Comparison of ENCODE assay signal across 10 cellular contexts in the genomic region with DNA sequence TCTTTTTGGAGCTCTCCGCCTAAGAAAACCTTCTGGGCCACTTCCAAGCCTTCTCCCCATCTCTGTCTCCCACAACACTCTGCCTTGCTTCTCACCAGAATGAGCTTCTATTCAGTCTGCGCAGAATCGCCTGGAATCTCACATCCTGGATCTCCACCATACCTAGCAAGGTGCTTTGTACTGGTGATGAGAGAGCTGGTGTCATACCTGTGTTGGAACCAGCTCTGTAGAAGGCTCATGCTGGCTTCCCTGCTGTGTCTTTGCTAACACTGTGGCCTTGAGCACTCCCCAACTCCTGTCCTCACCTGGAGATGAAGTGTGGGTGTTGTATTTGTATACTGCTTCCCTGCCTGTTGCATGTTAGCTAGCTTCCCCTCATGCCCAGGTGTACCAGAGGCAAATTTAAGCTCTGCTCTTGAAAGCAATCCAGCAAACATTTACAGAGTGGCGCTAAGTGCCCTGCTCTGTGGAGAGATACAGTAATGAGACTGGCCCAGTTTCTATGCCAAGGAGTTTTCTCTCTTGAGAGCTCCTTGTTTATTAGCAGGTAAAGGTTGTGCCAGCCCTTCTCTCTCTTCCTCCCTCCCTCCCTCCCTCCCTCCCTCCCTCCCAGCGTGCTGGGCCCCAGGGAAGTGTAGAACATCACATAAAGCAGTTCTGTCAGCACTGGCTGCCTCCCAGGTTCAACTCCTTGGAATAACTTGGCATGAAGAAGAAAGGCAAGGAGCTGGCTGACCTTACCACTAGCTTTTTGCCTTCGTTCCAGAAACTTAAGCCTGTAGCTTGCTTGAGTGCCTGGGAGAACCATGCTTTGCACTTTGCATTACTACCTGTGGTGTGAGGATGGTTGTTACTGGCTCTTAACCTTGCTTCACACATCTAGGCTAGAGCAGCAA. TPM values are rescaled to one million over a fixed set of nuclear protein-coding genes. Genes with fewer than 3 reads are reported as not detected.
DNase-seq lines count a peak whose midpoint lies in the region; ATAC-seq and TF ChIP-seq lines count a peak whose summit lies in the region.
"Had no signal": no experiment of that assay in that cellular context is flagged by ENCODE, and none has a peak within 500 bp of the region (broad histone marks: within the 10 kb centered on the region; RNA-seq: fewer than 3 reads in every experiment).

No MANE protein-coding gene starts in this region.

- H2BK12ac ChIP-seq in H9 (ENCODE audit: insufficient read length, low read depth, low read length), result no peak overlapping the region

- no peaks in the 10 kb centered on the region for H3K23me2 ChIP-seq in H9 (ENCODE audit: insufficient read length, low read depth, low read length, poor library complexity, severe bottlenecking)

- H3K4me1 ChIP-seq in H9 (ENCODE audit: insufficient read depth, low read length), result peaks cover 31% of the 10 kb centered on the region; the same call in 1 of the 2 replicates
- no peaks in the 10 kb centered on the region for H3K4me1 ChIP-seq in fibroblast of lung (ENCODE audit: control insufficient read depth, extremely low read depth, insufficient read depth, low read length)

- H3K36me3 Mint-ChIP-seq in H9 (ENCODE audit: insufficient read depth in 1 of 3, low read depth in 3 of 3), result peaks cover 35 to 50% (median 45%) of the 10 kb centered on the region in 3 experiments
- H3K36me3 Mint-ChIP-seq in CD14-positive monocyte, result peaks cover 0 to 3% of the 10 kb centered on the region in 2 donors

- DNase-seq in H9, result no peak
- peak; percentile 64 for DNase-seq in NCI-H345 (lab: John Stamatoyannopoulos, UW)
- DNase-seq in fibroblast of lung (ENCODE audit: low read depth in 2 of 2), result peak; percentile 20 to 46
- DNase-seq in sciatic nerve (ENCODE audit: low spot score), result peak; percentile 63
- DNase-seq in activated CD8-positive, alpha-beta memory T cell treated with anti-CD3 and anti-CD28 coated beads for 24 hours, result no peak
- DNase-seq in CD14-positive monocyte (ENCODE audit: low spot score), result no peak
- no peak for DNase-seq in SKM-1 treated with dmso at 0.1 percent for 144 hours (lab: John Stamatoyannopoulos, UW; ENCODE audit: unreplicated experiment)
- DNase-seq: activated CD8-positive, alpha-beta T cell treated with anti-CD3 and anti-CD28 coated beads for 36 hours had no signal

- no peak overlapping the region for H4K91ac ChIP-seq in H9 (ENCODE audit: insufficient read length, low read depth, low read length)

- no peak overlapping the region for H2BK20ac ChIP-seq in H9 (ENCODE audit: low read depth, low read length, poor library complexity, severe bottlenecking)

- H3K9me3 Mint-ChIP-seq in H9 (no peaks in the 10 kb centered on the region), CD14-positive monocyte (no peaks in the 10 kb centered on the region)
- H3K9me3 Mint-ChIP-seq: activated CD8-positive, alpha-beta T cell treated with anti-CD3 and anti-CD28 coated beads for 36 hours had no signal

- H3K4me3 Mint-ChIP-seq in H9 (peak overlapping the region; percentile 2 to 64; a peak in 4 of 5 replicates), CD14-positive monocyte (peak overlapping the region in 1 of 2 donors; percentile 88)
- H3K4me3 Mint-ChIP-seq: activated CD8-positive, alpha-beta T cell treated with anti-CD3 and anti-CD28 coated beads for 36 hours had no signal

- H3K56ac ChIP-seq in H9 (ENCODE audit: insufficient read length, low read depth, low read length), result no peak overlapping the region

- H2BK5ac ChIP-seq in H9 (ENCODE audit: insufficient read length, low read length), result no peak overlapping the region

- ATAC-seq in sciatic nerve (peak; percentile 80), HG03108 (IDR thresholded peaks at IDR 0.05; ENCODE audit: unreplicated experiment) (no peak)
- ATAC-seq: activated CD8-positive, alpha-beta T cell treated with anti-CD3 and anti-CD28 coated beads for 36 hours had no signal

- H3K9me3 ChIP-seq in H9 (ENCODE audit: control insufficient read depth, low read depth, low read length) (no peaks in the 10 kb centered on the region), fibroblast of lung (ENCODE audit: control insufficient read depth, insufficient read depth, low read depth, low read length) (no peaks in the 10 kb centered on the region)

- H3K79me2 ChIP-seq in H9 (ENCODE audit: insufficient read depth, low read length), result peaks cover 66% of the 10 kb centered on the region; the same call in 1 of the 2 replicates
- no peaks in the 10 kb centered on the region for H3K79me2 ChIP-seq in fibroblast of lung (ENCODE audit: control insufficient read depth, insufficient read depth, low read length)

- H2AFZ ChIP-seq in H9 (ENCODE audit: low read length) (no peak overlapping the region), fibroblast of lung (ENCODE audit: low read length) (no peak overlapping the region)

- no peak overlapping the region for H3K4ac ChIP-seq in H9 (ENCODE audit: low read depth, low read length)

- H3K4me3 ChIP-seq in fibroblast of lung (replicated peaks in 1 of 4; ENCODE audit: control extremely low read depth in 1 of 4, insufficient read depth in 1 of 4, low read depth in 3 of 4, low read length in 4 of 4), result no peak overlapping the region

- no peaks in the 10 kb centered on the region for H3K27me3 ChIP-seq in H9 (ENCODE audit: insufficient read depth, low read length)
- H3K27me3 ChIP-seq in fibroblast of lung (ENCODE audit: control insufficient read depth, insufficient read depth, low read length), result peaks cover 4% of the 10 kb centered on the region

- no peaks in the 10 kb centered on the region for H3K36me3 ChIP-seq in fibroblast of lung (ENCODE audit: control insufficient read depth, insufficient read depth, low read length)

- H3K4me2 ChIP-seq in H9 (ENCODE audit: insufficient read depth, insufficient read length, low read length) (peak overlapping the region; percentile 18), fibroblast of lung (ENCODE audit: extremely low read depth, insufficient read depth, low read length) (no peak overlapping the region)

- H4K20me1 ChIP-seq in H9 (ENCODE audit: control insufficient read depth, insufficient read depth, insufficient read length), result peaks cover 6% of the 10 kb centered on the region
- no peaks in the 10 kb centered on the region for H4K20me1 ChIP-seq in fibroblast of lung (ENCODE audit: control insufficient read depth, extremely low read depth, insufficient read depth, low read length)

- no peak overlapping the region for H3K14ac ChIP-seq in H9 (ENCODE audit: insufficient read depth, low read length)

- H3K27me3 Mint-ChIP-seq in H9 (ENCODE audit: low read depth) (no peaks in the 10 kb centered on the region; the same call in 1 of the 2 replicates), CD14-positive monocyte (ENCODE audit: low read depth in 3 of 3) (peaks cover 0 to 2% (median 0%) of the 10 kb centered on the region in 3 donors)

- no peak overlapping the region for H3K23ac ChIP-seq in H9 (ENCODE audit: insufficient read length, low read depth, low read length)

- no peak overlapping the region for H3T11ph ChIP-seq in H9 (ENCODE audit: low read length)

- TF ChIP-seq CTCF in H9 (conservative IDR thresholded peaks at IDR 0.05) (no peak), fibroblast of lung (conservative IDR thresholded peaks at IDR 0.05 in 1 of 2, IDR thresholded peaks at IDR 0.05 in 1 of 2; ENCODE audit: low read depth in 1 of 2, low read length in 2 of 2) (no peak), CD14-positive monocyte (IDR thresholded peaks at IDR 0.05) (no peak)

- no peak overlapping the region for H3K18ac ChIP-seq in H9 (ENCODE audit: insufficient read length, low read depth, low read length)

- no peak overlapping the region for H3K9ac ChIP-seq in H9 (ENCODE audit: extremely low read depth, insufficient read length, low read length)
- no peak overlapping the region for H3K9ac ChIP-seq in fibroblast of lung (ENCODE audit: insufficient read depth, low read length)

- H3K79me1 ChIP-seq in H9 (ENCODE audit: insufficient read depth, low read depth, low read length, poor library complexity, severe bottlenecking), result no peaks in the 10 kb centered on the region

- no peak overlapping the region for H2AK5ac ChIP-seq in H9 (ENCODE audit: insufficient read length, low read length)

- peaks cover 88 to 91% of the 10 kb centered on the region in 2 experiments for H3K4me1 Mint-ChIP-seq in H9
- peaks cover 40% of the 10 kb centered on the region for H3K4me1 Mint-ChIP-seq in CD14-positive monocyte

- no CpG with 5 or more reads among the region's 6 CpGs for WGBS in H9 (ENCODE audit: extremely low coverage, insufficient read length, low lambda C conversion rate)

- H4K5ac ChIP-seq in H9 (ENCODE audit: insufficient read length, low read depth, low read length), result no peak overlapping the region

- intact Hi-C loops in sciatic nerve (cut with DNase I) (no loop called here), CD14-positive monocyte (cut with micrococcal nuclease) (no loop called here)

- no peak overlapping the region for H2BK120ac ChIP-seq in H9 (ENCODE audit: low read depth, low read length, poor library complexity, severe bottlenecking)

- no peak overlapping the region for H4K8ac ChIP-seq in H9 (replicated peaks; ENCODE audit: insufficient read length, low read depth, low read length)

- H3K27ac Mint-ChIP-seq in H9, result peak overlapping the region; percentile 84 to 98 (median 95)
- peak overlapping the region in 3 of 7 donors; percentile 80 to 92 (median 90) for H3K27ac Mint-ChIP-seq in CD14-positive monocyte
- H3K27ac Mint-ChIP-seq: activated CD8-positive, alpha-beta T cell treated with anti-CD3 and anti-CD28 coated beads for 36 hours had no signal

- H2BK15ac ChIP-seq in H9 (ENCODE audit: low read depth, low read length), result no peak overlapping the region

- no peak overlapping the region for H3K27ac ChIP-seq in H9 (ENCODE audit: insufficient read length, low read depth, low read length)
- H3K27ac ChIP-seq in fibroblast of lung (ENCODE audit: insufficient read depth, low read length), result no peak overlapping the region

RNA-seq across cellular contexts. Expression of a gene that starts 54.9 kb away (rescaled TPM):
- total RNA-seq in H9 (2021) (364 and 376 TPM in 2 replicates), fibroblast of lung (under 0.01 TPM in 1 of 2 replicates, not detected in the other), sciatic nerve (0.40 TPM)
- polyA plus RNA-seq in fibroblast of lung (0.02 TPM in 2 replicates), CD14-positive monocyte (under 1 TPM; 0.02 to 0.06 TPM)
- polyA plus RNA-seq in fibroblast of lung (2012), result not detected in 2 replicates
- not detected in 2 replicates for polyA minus RNA-seq in fibroblast of lung (ENCODE audit: low replicate concordance)
- total RNA-seq: Daoy had no signal

Comparison
In these comparisons a context has a peak if more than half of its experiments do, and no peak if none do; other contexts are left out.
1. DNase-seq: peak in NCI-H345 (single experiment), fibroblast of lung (2 of 2) and sciatic nerve (single experiment); none in H9 (single experiment), activated CD8-positive, alpha-beta memory T cell treated with anti-CD3 and anti-CD28 coated beads for 24 hours (single experiment), CD14-positive monocyte (single experiment) and SKM-1 treated with dmso at 0.1 percent for 144 hours (single experiment).
2. RNA of a gene that starts 54.9 kb away (total RNA-seq): 364 to 376 TPM in H9; 0.40 TPM in sciatic nerve (single experiment) and under 0.01 TPM in fibroblast of lung; every median in the first group is over 100 times any median in the second.